Comparison of ENCODE assay signal across 11 cellular contexts in genomic region chr3:116443096-116443793, GRCh38. TPM values are rescaled to one million over a fixed set of nuclear protein-coding genes. Genes with fewer than 3 reads are reported as not detected.
DNase-seq lines count a peak whose midpoint lies in the region; ATAC-seq and TF ChIP-seq lines count a peak whose summit lies in the region.
"Had no signal": no experiment of that assay in that cellular context is flagged by ENCODE, and none has a peak within 500 bp of the region (broad histone marks: within the 10 kb centered on the region; RNA-seq: fewer than 3 reads in every experiment).

No MANE protein-coding gene starts in this region.

- H3K4me1 ChIP-seq in mesodermal cell (ENCODE audit: control insufficient read depth, insufficient read depth, low read length, poor library complexity, severe bottlenecking) (peaks cover 11% of the 10 kb centered on the region), upper lobe of right lung (no peaks in the 10 kb centered on the region)

- TF ChIP-seq CTCF in chondrocyte (IDR thresholded peaks at IDR 0.05), result no peak
- TF ChIP-seq CTCF in upper lobe of right lung (IDR thresholded peaks at IDR 0.05), result no peak

- no peaks in the 10 kb centered on the region for H3K36me3 ChIP-seq in mesodermal cell (ENCODE audit: control insufficient read depth, insufficient read depth, low read length)
- no peaks in the 10 kb centered on the region for H3K36me3 ChIP-seq in upper lobe of right lung

- intact Hi-C loops in upper lobe of right lung (cut with DNase I), result no loop called here
- intact Hi-C loops in activated CD4-positive, alpha-beta memory T cell treated with anti-CD3 and anti-CD28 coated beads for 36 hours (cut with micrococcal nuclease), result no loop called here

- peak overlapping the region; percentile 56 for H3K4me3 Mint-ChIP-seq in chondrocyte (ENCODE audit: unreplicated experiment)
- H3K4me3 Mint-ChIP-seq in activated CD4-positive, alpha-beta memory T cell treated with anti-CD3 and anti-CD28 coated beads for 36 hours, result no peak overlapping the region
- H3K4me3 Mint-ChIP-seq: stimulated activated naive B cell treated with anti-CD40 and anti-IgM and Interleukin-4, amounts not matched to agents 10 μg/mL and 1 μg/mL and 100 μg/mL, for 72 hours had no signal

- H3K27ac ChIP-seq in mesodermal cell (ENCODE audit: low read depth, low read length, severe bottlenecking), result no peak overlapping the region
- no peak overlapping the region for H3K27ac ChIP-seq in upper lobe of right lung

- no peak for ATAC-seq in upper lobe of right lung
- ATAC-seq: stimulated activated naive B cell treated with anti-CD40 and anti-IgM and Interleukin-4, amounts not matched to agents 10 μg/mL and 1 μg/mL and 100 μg/mL, for 72 hours had no signal

- peaks cover 24% of the 10 kb centered on the region for H3K4me1 Mint-ChIP-seq in chondrocyte (ENCODE audit: low read depth)
- H3K4me1 Mint-ChIP-seq in activated CD4-positive, alpha-beta memory T cell treated with anti-CD3 and anti-CD28 coated beads for 36 hours (ENCODE audit: low read depth), result no peaks in the 10 kb centered on the region

- peak overlapping the region; percentile 54 for H3K4me3 ChIP-seq in mesodermal cell (ENCODE audit: extremely low read depth, insufficient read depth, low read length, poor library complexity, severe bottlenecking)
- H3K4me3 ChIP-seq in upper lobe of right lung, result peak overlapping the region; percentile 30

- H3K27ac Mint-ChIP-seq in chondrocyte (ENCODE audit: unreplicated experiment), result no peak overlapping the region
- no peak overlapping the region for H3K27ac Mint-ChIP-seq in activated CD4-positive, alpha-beta memory T cell treated with anti-CD3 and anti-CD28 coated beads for 36 hours
- H3K27ac Mint-ChIP-seq: stimulated activated naive B cell treated with anti-CD40 and anti-IgM and Interleukin-4, amounts not matched to agents 10 μg/mL and 1 μg/mL and 100 μg/mL, for 72 hours had no signal

- no peaks in the 10 kb centered on the region for H3K27me3 ChIP-seq in upper lobe of right lung

- H3K9me3 ChIP-seq in mesodermal cell (ENCODE audit: control insufficient read depth, low read length) (no peaks in the 10 kb centered on the region), upper lobe of right lung (no peaks in the 10 kb centered on the region)

- WGBS in mesodermal cell (ENCODE audit: insufficient coverage in 2 of 2), 2 experiments, result 30% methylated on average over 2 of the region's 4 CpGs; no CpG with 5 or more reads in 1 of the 2 experiments

- POLR2A ChIA-PET in activated CD4-positive, alpha-beta memory T cell treated with anti-CD3 and anti-CD28 coated beads for 36 hours (lab: Charles Lee), result no interaction called here

- H3K27me3 Mint-ChIP-seq in chondrocyte (ENCODE audit: low read depth), result peaks cover 21% of the 10 kb centered on the region
- peaks cover 6% of the 10 kb centered on the region for H3K27me3 Mint-ChIP-seq in activated CD4-positive, alpha-beta memory T cell treated with anti-CD3 and anti-CD28 coated beads for 36 hours

- CTCF ChIA-PET in activated CD4-positive, alpha-beta memory T cell treated with anti-CD3 and anti-CD28 coated beads for 36 hours (lab: Charles Lee), result no interaction called here

- H3K36me3 Mint-ChIP-seq in chondrocyte (ENCODE audit: low read depth), result no peaks in the 10 kb centered on the region
- H3K36me3 Mint-ChIP-seq in activated CD4-positive, alpha-beta memory T cell treated with anti-CD3 and anti-CD28 coated beads for 36 hours, result no peaks in the 10 kb centered on the region
- H3K36me3 Mint-ChIP-seq: stimulated activated naive B cell treated with anti-CD40 and anti-IgM and Interleukin-4, amounts not matched to agents 10 μg/mL and 1 μg/mL and 100 μg/mL, for 72 hours had no signal

- no peaks in the 10 kb centered on the region for H3K9me3 Mint-ChIP-seq in chondrocyte (ENCODE audit: low read depth)
- H3K9me3 Mint-ChIP-seq in activated CD4-positive, alpha-beta memory T cell treated with anti-CD3 and anti-CD28 coated beads for 36 hours, result no peaks in the 10 kb centered on the region

- DNase-seq in NCI-H2171 treated with DMSO at 0.1 percent for 48 hours (lab: John Stamatoyannopoulos, UW) (peak; percentile 41), NCI-H2171 (lab: John Stamatoyannopoulos, UW) (no peak), chondrocyte (ENCODE audit: low spot score) (no peak), upper lobe of right lung (no peak), SHP77 (lab: John Stamatoyannopoulos, UW) (no peak), NCI-H510A (lab: John Stamatoyannopoulos, UW) (no peak)
- DNase-seq in activated CD4-positive, alpha-beta memory T cell treated with anti-CD3 and anti-CD28 coated beads for 36 hours, result no peak
- DNase-seq: dermis blood vessel endothelial cell; MM.1S; stimulated activated naive B cell treated with anti-CD40 and anti-IgM and Interleukin-4, amounts not matched to agents 10 μg/mL and 1 μg/mL and 100 μg/mL, for 72 hours had no signal

RNA-seq across cellular contexts. Expression of gene LSAMP, which starts 2.0 kb away (rescaled TPM):
- total RNA-seq in chondrocyte (1.1 to 1.8 TPM (median 1.4 TPM) in 3 replicates), upper lobe of right lung (24.6 TPM)
- 38.1 TPM for polyA plus RNA-seq in mesodermal cell (2013, experiment 1 of 2)
- polyA plus RNA-seq in mesodermal cell (2013, experiment 2 of 2), result 35.4 TPM
- not detected for total RNA-seq in activated CD4-positive, alpha-beta memory T cell treated with anti-CD3 and anti-CD28 coated beads for 36 hours
- total RNA-seq: dermis blood vessel endothelial cell had no signal
